In the genomic region with DNA sequence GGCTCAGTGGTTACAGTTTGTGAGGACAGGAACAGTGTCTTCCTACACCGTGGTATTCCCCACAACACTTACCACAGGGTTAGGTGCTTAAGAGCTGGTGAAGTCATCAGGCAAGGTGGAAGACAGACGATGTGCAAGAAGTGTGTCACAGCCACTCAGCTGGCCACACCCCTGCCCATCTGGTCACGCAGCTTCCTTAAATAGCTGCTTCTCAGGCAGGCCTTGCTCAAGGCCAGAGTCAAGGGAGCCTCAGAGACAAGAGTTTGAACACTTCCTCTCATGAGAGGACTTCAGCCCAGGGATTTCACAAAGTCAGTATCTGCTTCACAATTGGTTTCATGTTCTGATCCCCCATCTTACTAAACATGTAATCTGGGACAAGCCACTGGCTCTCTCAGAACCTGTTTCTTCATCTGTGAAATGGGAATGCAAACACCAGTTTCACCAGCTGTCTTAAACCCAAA, we compare ENCODE assay signal across 7 cellular contexts.
DNase-seq lines count a peak whose midpoint lies in the region; ATAC-seq and TF ChIP-seq lines count a peak whose summit lies in the region.

No MANE protein-coding gene starts in this region.

- H3K79me2 ChIP-seq in GM23248 (ENCODE audit: insufficient read depth): no peaks in the 10 kb centered on the region

- no peak overlapping the region for H3K4me2 ChIP-seq in GM23248 (ENCODE audit: unreplicated experiment)

- ATAC-seq in GM18520 (IDR thresholded peaks at IDR 0.05; ENCODE audit: unreplicated experiment): peak; percentile 91

- 85 to 89% methylated on average over 3 of the region's 3 CpGs for WGBS in GM23248 (ENCODE audit: low coverage in 1 of 2, low lambda C conversion rate in 2 of 2, missing lambda C conversion rate in 2 of 2), 2 experiments
- 76% methylated on average over 3 of the region's 3 CpGs for WGBS in prostate gland

- H3K4me3 ChIP-seq in GM23248 (no peak overlapping the region), colonic mucosa (no peak overlapping the region), prostate gland (no peak overlapping the region)

- intact Hi-C loops in colonic mucosa (cut with DNase I): no loop called here
- intact Hi-C loops in posterior vena cava (cut with DNase I): no loop called here
- intact Hi-C loops in prostate gland (cut with DNase I): no loop called here

- no peak for TF ChIP-seq POLR2A in prostate gland (IDR thresholded peaks at IDR 0.05)

- peaks cover 19% of the 10 kb centered on the region for H3K4me1 ChIP-seq in GM23248 (ENCODE audit: insufficient read depth)
- no peaks in the 10 kb centered on the region for H3K4me1 ChIP-seq in colonic mucosa
- no peaks in the 10 kb centered on the region for H3K4me1 ChIP-seq in prostate gland (replicated peaks)

- no peak overlapping the region for H2AFZ ChIP-seq in GM23248

- H3K27me3 ChIP-seq in GM23248 (replicated peaks; ENCODE audit: insufficient read depth) (no peaks in the 10 kb centered on the region), colonic mucosa (no peaks in the 10 kb centered on the region), prostate gland (replicated peaks; ENCODE audit: insufficient read depth) (no peaks in the 10 kb centered on the region)

- H4K20me1 ChIP-seq in GM23248 (ENCODE audit: insufficient read depth): no peaks in the 10 kb centered on the region

- in situ Hi-C loops in GM23248 (cut with MboI): no loop called here

- H3K9me2 ChIP-seq in GM23248 (ENCODE audit: insufficient read depth): no peaks in the 10 kb centered on the region

- no peaks in the 10 kb centered on the region for H3K9me3 ChIP-seq in GM23248 (ENCODE audit: low read depth)
- H3K9me3 ChIP-seq in colonic mucosa: no peaks in the 10 kb centered on the region
- H3K9me3 ChIP-seq in prostate gland: no peaks in the 10 kb centered on the region

- TF ChIP-seq CTCF in colonic mucosa (IDR thresholded peaks at IDR 0.05) (no peak), prostate gland (IDR thresholded peaks at IDR 0.05) (no peak)

- H3F3A ChIP-seq in GM23248 (ENCODE audit: insufficient read depth): peaks cover 22% of the 10 kb centered on the region

- DNase-seq in GM23248 (peak; percentile 33), Kasumi-1 (lab: John Stamatoyannopoulos, UW) (peak; percentile 25 to 43), colonic mucosa (peak; percentile 52), posterior vena cava (ENCODE audit: low spot score) (peak; percentile 86), prostate gland (ENCODE audit: low spot score) (no peak)
- DNase-seq in activated CD8-positive, alpha-beta memory T cell treated with anti-CD3 and anti-CD28 coated beads, Interleukin-2, amount 50 U/mL, for 48 hours: no peak

- H3K36me3 ChIP-seq in GM23248 (ENCODE audit: low read depth): no peaks in the 10 kb centered on the region
- H3K36me3 ChIP-seq in colonic mucosa: no peaks in the 10 kb centered on the region
- no peaks in the 10 kb centered on the region for H3K36me3 ChIP-seq in prostate gland

- H3K9ac ChIP-seq in GM23248 (no peak overlapping the region), colonic mucosa (ENCODE audit: low read depth in 2 of 2, low read length in 2 of 2) (no peak overlapping the region)

- no peak overlapping the region for H3K27ac ChIP-seq in GM23248
- H3K27ac ChIP-seq in colonic mucosa: peak overlapping the region; percentile 20
- H3K27ac ChIP-seq in prostate gland: no peak overlapping the region

Comparison
In these comparisons a context has a peak if more than half of its experiments do, and no peak if none do; other contexts are left out.
1. DNase-seq: peak in GM23248 (single experiment), Kasumi-1 (2 of 2), colonic mucosa (single experiment) and posterior vena cava (single experiment); none in prostate gland (single experiment) and activated CD8-positive, alpha-beta memory T cell treated with anti-CD3 and anti-CD28 coated beads, Interleukin-2, amount 50 U/mL, for 48 hours (single experiment).